8 cellular contexts compared by ENCODE assay signal in the genomic region with DNA sequence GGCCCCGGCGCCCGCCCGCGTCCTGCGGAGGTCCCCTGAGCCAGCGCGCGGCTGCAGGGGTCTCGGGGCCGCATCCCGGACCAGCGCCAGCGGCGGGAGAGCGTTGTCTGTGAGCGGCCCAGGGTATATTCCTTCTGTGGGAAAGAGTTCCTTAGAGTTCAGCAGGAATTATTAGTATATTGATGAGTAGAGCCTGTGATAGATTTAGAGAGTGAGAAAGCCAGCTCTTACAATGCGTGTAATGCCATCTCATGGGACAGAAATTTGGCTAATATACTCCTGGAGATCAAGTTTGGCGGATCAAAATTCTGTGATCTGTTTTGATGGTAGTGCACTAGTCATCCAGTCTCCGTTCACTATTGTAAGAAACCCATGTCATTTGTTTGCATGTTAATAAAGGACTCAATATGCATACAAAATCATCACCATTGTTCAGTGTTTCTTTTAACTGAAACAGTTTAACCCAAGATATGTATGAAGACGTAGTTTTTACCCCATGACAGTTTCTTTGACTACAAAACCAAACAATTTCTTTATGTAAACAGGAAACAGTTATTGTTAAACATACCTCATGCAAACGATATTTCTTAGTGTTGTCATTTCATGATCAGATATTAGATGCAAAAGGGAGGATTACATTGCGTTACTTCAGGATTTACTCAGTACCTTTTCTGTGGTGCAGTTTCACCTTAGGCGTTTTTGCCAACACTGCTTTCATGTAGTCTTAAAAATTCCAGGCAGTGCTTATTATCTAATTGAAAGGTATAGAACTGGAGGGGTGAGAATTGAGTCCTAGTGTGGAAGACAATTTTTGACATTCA. TPM values are rescaled to one million over a fixed set of nuclear protein-coding genes. Genes with fewer than 3 reads are reported as not detected.
DNase-seq lines count a peak whose midpoint lies in the region; ATAC-seq and TF ChIP-seq lines count a peak whose summit lies in the region.

No MANE protein-coding gene starts in this region.

- DNase-seq in BJ (ENCODE audit: low read depth), result no peak
- DNase-seq in choroid plexus epithelial cell (ENCODE audit: low read depth), result no peak
- no peak for DNase-seq in NCI-H1436 (lab: John Stamatoyannopoulos, UW)
- DNase-seq in COLO668 (lab: John Stamatoyannopoulos, UW; ENCODE audit: unreplicated experiment), result no peak
- DNase-seq in activated gamma-delta T cell (lab: John Stamatoyannopoulos, UW), result no peak
- DNase-seq in AML-193 (lab: John Stamatoyannopoulos, UW), result no peak

- no peaks in the 10 kb centered on the region for H3K27me3 ChIP-seq in BJ (ENCODE audit: control insufficient read depth, insufficient read depth, low read length)
- H3K27me3 ChIP-seq in muscle layer of colon (ENCODE audit: control insufficient read depth in 1 of 2, insufficient read depth in 2 of 2, low read length in 2 of 2), result peaks cover 0 to 9% of the 10 kb centered on the region in 2 donors

- H3K27ac ChIP-seq in muscle layer of colon (ENCODE audit: low read depth, low read length), result no peak overlapping the region

- POLR2A ChIA-PET in BJ (lab: Charles Lee), result no interaction called here

- H3K9ac ChIP-seq in muscle layer of colon (ENCODE audit: low read length), result no peak overlapping the region

- no peak for TF ChIP-seq CTCF in BJ (IDR thresholded peaks at IDR 0.05; ENCODE audit: insufficient read depth, low read depth, low read length)
- TF ChIP-seq CTCF in choroid plexus epithelial cell (conservative IDR thresholded peaks at IDR 0.05; ENCODE audit: low read depth, low read length), result no peak

- peaks cover 6% of the 10 kb centered on the region for H3K4me1 ChIP-seq in muscle layer of colon (ENCODE audit: insufficient read depth, low read length)

- H3K4me3 ChIP-seq in BJ (ENCODE audit: low read depth, low read length) (peak overlapping the region; percentile 80), choroid plexus epithelial cell (ENCODE audit: low read depth, low read length) (peak overlapping the region; percentile 85), muscle layer of colon (ENCODE audit: low read depth in 1 of 2, low read length in 2 of 2) (peak overlapping the region; percentile 65 to 66)

- CTCF ChIA-PET in BJ (lab: Yijun Ruan, JAX), result interaction anchor here (0.9 kb wide), 1 partner anchor 110 kb away, joined by 3 read pairs; no protein-coding TSS in a partner anchor

- no peaks in the 10 kb centered on the region for H3K9me3 ChIP-seq in muscle layer of colon (ENCODE audit: low read length)

- peak; percentile 17 for ATAC-seq in HG02588 (IDR thresholded peaks at IDR 0.05; ENCODE audit: unreplicated experiment)

- H3K36me3 ChIP-seq in BJ (ENCODE audit: control insufficient read depth, insufficient read depth, low read length), result no peaks in the 10 kb centered on the region
- no peaks in the 10 kb centered on the region for H3K36me3 ChIP-seq in muscle layer of colon (ENCODE audit: insufficient read depth, low read length)

RNA-seq across cellular contexts. Expression of a gene that starts 9.9 kb away (rescaled TPM):
- 11.6 and 14.8 TPM in 2 replicates for polyA plus RNA-seq in BJ (2011; rRNA removed)
- polyA minus RNA-seq in BJ (2011; rRNA and poly(A)+ RNA removed), result 9.9 and 12.7 TPM in 2 replicates
